Comparison of ENCODE assay signal across 10 cellular contexts in genomic region chr9:98974106-98974505, GRCh38. TPM values are rescaled to one million over a fixed set of nuclear protein-coding genes. Genes with fewer than 3 reads are reported as not detected.
"Had no signal": no experiment of that assay in that cellular context is flagged by ENCODE, and none has a peak within 500 bp of the region (broad histone marks: within the 10 kb centered on the region; RNA-seq: fewer than 3 reads in every experiment).

No MANE protein-coding gene starts in this region.

- H3K27ac ChIP-seq: brain microvascular endothelial cell, upper lobe of right lung had no signal

- H3K9me3 ChIP-seq: upper lobe of right lung had no signal

- H3K4me3 ChIP-seq: upper lobe of right lung had no signal

- H3K27me3 ChIP-seq: brain microvascular endothelial cell, upper lobe of right lung had no signal

- FAIRE-seq: islet of Langerhans, TTC549 had no signal

- H3K36me3 ChIP-seq: brain microvascular endothelial cell, upper lobe of right lung had no signal

- DNase-seq: activated naive CD4-positive, alpha-beta T cell treated with anti-CD3 and anti-CD28 coated beads, Interleukin-2, amount 50 U/mL, for 16 hours; activated T-cell treated with anti-CD3 and anti-CD28 coated beads, Interleukin-2, amount 50 U/mL, for 1 hour; brain microvascular endothelial cell; dermis blood vessel endothelial cell; stimulated activated CD4-positive, alpha-beta T cell treated with anti-CD3 and anti-CD28 coated beads, Interleukin-15, amount 100 ng/mL, for 24 hours; T-helper 2 cell; upper lobe of right lung had no signal

RNA-seq across cellular contexts. Expression of gene COL15A1, which starts 30.4 kb away (rescaled TPM):
- total RNA-seq: pulmonary artery endothelial cell had no signal
